Comparison of ENCODE assay signal across 8 cellular contexts in the genomic region with DNA sequence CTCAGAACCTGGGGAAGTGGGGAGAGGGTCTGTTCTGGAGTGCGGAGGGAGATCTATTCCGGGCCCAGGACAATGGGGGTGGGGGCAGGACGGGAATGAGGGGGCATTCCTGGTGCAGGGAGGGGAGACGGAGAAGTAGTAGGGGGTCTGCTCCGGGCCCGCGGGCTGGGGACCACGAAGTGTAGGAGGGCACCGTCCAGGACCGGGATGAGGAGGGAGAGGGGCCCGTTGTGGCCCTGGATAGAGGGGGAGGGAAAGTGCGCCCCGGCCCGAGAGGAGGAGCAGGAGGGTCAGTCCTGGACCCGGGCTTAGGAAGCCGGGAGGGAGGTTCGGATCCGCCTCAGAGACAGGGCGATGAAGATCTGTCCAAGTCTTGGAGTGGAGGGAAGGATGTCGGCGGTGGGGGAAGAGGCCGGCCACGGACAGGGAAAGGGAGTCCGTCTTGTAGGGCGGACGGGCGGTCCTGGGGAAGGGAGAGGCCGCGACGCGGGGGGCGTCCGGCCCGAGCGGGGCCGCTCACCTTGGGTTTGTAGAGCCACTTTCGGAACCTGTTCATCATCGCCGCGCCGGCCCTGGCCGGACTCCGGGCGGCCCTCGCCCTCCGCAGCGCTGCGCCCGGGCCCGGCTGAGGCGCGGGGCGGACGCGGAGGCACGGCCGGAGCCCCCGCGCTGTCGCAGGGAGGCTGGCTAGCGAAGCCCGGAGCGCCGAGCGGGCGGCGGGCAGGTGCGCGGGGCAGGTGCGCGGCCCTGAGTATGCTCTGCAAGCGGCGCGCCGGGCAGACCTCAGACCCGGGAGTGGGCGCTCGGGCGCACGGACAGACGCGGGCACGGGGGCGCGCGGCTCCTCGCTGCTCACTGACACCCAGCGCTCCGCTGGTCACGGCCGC. TPM values are rescaled to one million over a fixed set of nuclear protein-coding genes. Genes with fewer than 3 reads are reported as not detected.
DNase-seq lines count a peak whose midpoint lies in the region; ATAC-seq and TF ChIP-seq lines count a peak whose summit lies in the region.

ZFYVE28 (minus strand) TSS at position 881 of the 887 bp plus-strand sequence; CDS start at position 559, 322 bp downstream.

- intact Hi-C loops in CD14-positive monocyte (cut with micrococcal nuclease) (loop anchor here (2.0 to 5.0 kb wide), 5 partner anchors 51 to 544 kb away; partner anchors contain the start of genes FAM193A (in 1 of the 2), GRK4 (in 1 of the 2), MXD4 (in 1 of the 2) and NOP14 (in 1 of the 2)), PC-9 (cut with micrococcal nuclease; ENCODE audit: unreplicated experiment) (loop anchor here (1.0 to 10.0 kb wide), 2 partner anchors 47 to 156 kb away; partner anchors contain the start of genes MXD4 and RNF4)
- intact Hi-C loops in dendritic cell treated with granulocyte-macrophage colony-stimulating factor and Interleukin-4, amounts not matched to agents 40 ng/mL and 50 ng/mL, for 4 days (cut with micrococcal nuclease) = loop anchor here (2.0 to 5.0 kb wide), 2 partner anchors 156 to 175 kb away; partner anchors contain the start of genes HAUS3, MXD4 and POLN

- H3K27me3 ChIP-seq in HAP-1 (ENCODE audit: low read depth) (peaks cover 45% of the 10 kb centered on the region), PC-9 (ENCODE audit: insufficient read depth, low read depth) (peaks cover 45% of the 10 kb centered on the region), mucosa of stomach (ENCODE audit: control insufficient read depth, insufficient read depth, low read length) (peaks cover 34% of the 10 kb centered on the region)

- peaks cover 0 to 13% (median 3%) of the 10 kb centered on the region in 7 donors for H3K9me3 Mint-ChIP-seq in CD14-positive monocyte
- H3K9me3 Mint-ChIP-seq in dendritic cell treated with granulocyte-macrophage colony-stimulating factor and Interleukin-4, amounts not matched to agents 40 ng/mL and 50 ng/mL, for 4 days = no peaks in the 10 kb centered on the region

- H3F3A ChIP-seq in PC-9 (ENCODE audit: insufficient read depth, low read depth) = peaks cover 2% of the 10 kb centered on the region

- no peaks in the 10 kb centered on the region; the same call in 1 of the 2 replicates for H3K4me1 ChIP-seq in HAP-1
- H3K4me1 ChIP-seq in PC-9 (replicated peaks; ENCODE audit: insufficient read depth) = peaks cover 11% of the 10 kb centered on the region
- H3K4me1 ChIP-seq in mucosa of stomach (ENCODE audit: control insufficient read depth, insufficient read depth, low read length) = peaks cover 32% of the 10 kb centered on the region

- DNase-seq in CD14-positive monocyte (ENCODE audit: low spot score) = no peak
- peak in 1 of 2 experiments; percentile 42 for DNase-seq in HAP-1 (ENCODE audit: low spot score in 2 of 2)
- DNase-seq in PC-9 = no peak
- no peak for DNase-seq in GOT3 (lab: John Stamatoyannopoulos, UW)
- no peak for DNase-seq in NCI-H2196 (lab: John Stamatoyannopoulos, UW; ENCODE audit: unreplicated experiment)

- peak within 1 kb of the TSS; percentile 75 to 97 (median 90) for H3K27ac Mint-ChIP-seq in CD14-positive monocyte
- H3K27ac Mint-ChIP-seq in dendritic cell treated with granulocyte-macrophage colony-stimulating factor and Interleukin-4, amounts not matched to agents 40 ng/mL and 50 ng/mL, for 4 days = peak within 1 kb of the TSS; percentile 87

- CTCF ChIA-PET in PC-9 (lab: Charles Lee) = no interaction called here

- H3K9me3 ChIP-seq in HAP-1 (no peaks in the 10 kb centered on the region), PC-9 (ENCODE audit: insufficient read depth, low read depth) (no peaks in the 10 kb centered on the region), mucosa of stomach (ENCODE audit: control insufficient read depth, low read length) (no peaks in the 10 kb centered on the region)

- H3K9ac ChIP-seq in mucosa of stomach (ENCODE audit: low read length) = peak within 1 kb of the TSS; percentile 60

- H3K4me3 ChIP-seq in HAP-1 = peak within 1 kb of the TSS; percentile 41
- peak within 1 kb of the TSS; percentile 54; the same call in 1 of the 2 replicates for H3K4me3 ChIP-seq in PC-9
- peak within 1 kb of the TSS; percentile 32 for H3K4me3 ChIP-seq in mucosa of stomach (ENCODE audit: low read length)

- BruUV-seq in PC-9 (replicated peaks; lab: Mats Ljungman, UMichigan) = no TSS peak

- H3K4me1 Mint-ChIP-seq in CD14-positive monocyte = peaks cover 53% of the 10 kb centered on the region
- peaks cover 59% of the 10 kb centered on the region for H3K4me1 Mint-ChIP-seq in dendritic cell treated with granulocyte-macrophage colony-stimulating factor and Interleukin-4, amounts not matched to agents 40 ng/mL and 50 ng/mL, for 4 days (ENCODE audit: low read depth)

- no peak for TF ChIP-seq CTCF in CD14-positive monocyte (IDR thresholded peaks at IDR 0.05)
- TF ChIP-seq CTCF in PC-9 (conservative IDR thresholded peaks at IDR 0.05) = no peak

- POLR2A ChIA-PET in PC-9 (lab: Charles Lee; ENCODE audit: unreplicated experiment) = no interaction called here

- H4K20me1 ChIP-seq in PC-9 (ENCODE audit: insufficient read depth) = no peaks in the 10 kb centered on the region

- H3K27ac ChIP-seq in PC-9 = no peak within 1 kb of the TSS

- peak within 1 kb of the TSS; percentile 75 for H2AFZ ChIP-seq in PC-9

- H3K9me2 ChIP-seq in PC-9 (ENCODE audit: insufficient read depth) = no peaks in the 10 kb centered on the region

- peaks cover 46 to 55% (median 50%) of the 10 kb centered on the region in 3 donors for H3K27me3 Mint-ChIP-seq in CD14-positive monocyte (ENCODE audit: low read depth in 3 of 3)
- peaks cover 47% of the 10 kb centered on the region for H3K27me3 Mint-ChIP-seq in dendritic cell treated with granulocyte-macrophage colony-stimulating factor and Interleukin-4, amounts not matched to agents 40 ng/mL and 50 ng/mL, for 4 days

- peaks cover 8 to 18% of the 10 kb centered on the region in 2 donors for H3K36me3 Mint-ChIP-seq in CD14-positive monocyte
- peaks cover 10% of the 10 kb centered on the region for H3K36me3 Mint-ChIP-seq in dendritic cell treated with granulocyte-macrophage colony-stimulating factor and Interleukin-4, amounts not matched to agents 40 ng/mL and 50 ng/mL, for 4 days (ENCODE audit: low read depth)

- in situ Hi-C loops in HAP-1 (cut with MboI; ENCODE audit: low sequenced_read_pairs) = no loop called here

- H3K4me2 ChIP-seq in PC-9 = peak within 1 kb of the TSS; percentile 92

- H3K36me3 ChIP-seq in HAP-1 (replicated peaks) (no peaks in the 10 kb centered on the region), PC-9 (ENCODE audit: low read depth) (no peaks in the 10 kb centered on the region), mucosa of stomach (ENCODE audit: control insufficient read depth, insufficient read depth, low read length) (no peaks in the 10 kb centered on the region)

- no peaks in the 10 kb centered on the region for H3K79me2 ChIP-seq in PC-9 (ENCODE audit: low read depth)

- ATAC-seq in HG03439 (IDR thresholded peaks at IDR 0.05; ENCODE audit: unreplicated experiment) = no peak

- H3K4me3 Mint-ChIP-seq in CD14-positive monocyte = peak within 1 kb of the TSS; percentile 91 to 95
- peak within 1 kb of the TSS; percentile 89 for H3K4me3 Mint-ChIP-seq in dendritic cell treated with granulocyte-macrophage colony-stimulating factor and Interleukin-4, amounts not matched to agents 40 ng/mL and 50 ng/mL, for 4 days

RNA-seq across cellular contexts. Expression of gene ZFYVE28, which starts in this region (rescaled TPM):
- 1 to 10 TPM; 1.0 to 1.1 TPM for polyA plus RNA-seq in CD14-positive monocyte
- 12.9 and 13.6 TPM in 2 replicates for total RNA-seq in PC-9 (2021)
